1 cellular context compared by ENCODE assay signal in the genomic region with DNA sequence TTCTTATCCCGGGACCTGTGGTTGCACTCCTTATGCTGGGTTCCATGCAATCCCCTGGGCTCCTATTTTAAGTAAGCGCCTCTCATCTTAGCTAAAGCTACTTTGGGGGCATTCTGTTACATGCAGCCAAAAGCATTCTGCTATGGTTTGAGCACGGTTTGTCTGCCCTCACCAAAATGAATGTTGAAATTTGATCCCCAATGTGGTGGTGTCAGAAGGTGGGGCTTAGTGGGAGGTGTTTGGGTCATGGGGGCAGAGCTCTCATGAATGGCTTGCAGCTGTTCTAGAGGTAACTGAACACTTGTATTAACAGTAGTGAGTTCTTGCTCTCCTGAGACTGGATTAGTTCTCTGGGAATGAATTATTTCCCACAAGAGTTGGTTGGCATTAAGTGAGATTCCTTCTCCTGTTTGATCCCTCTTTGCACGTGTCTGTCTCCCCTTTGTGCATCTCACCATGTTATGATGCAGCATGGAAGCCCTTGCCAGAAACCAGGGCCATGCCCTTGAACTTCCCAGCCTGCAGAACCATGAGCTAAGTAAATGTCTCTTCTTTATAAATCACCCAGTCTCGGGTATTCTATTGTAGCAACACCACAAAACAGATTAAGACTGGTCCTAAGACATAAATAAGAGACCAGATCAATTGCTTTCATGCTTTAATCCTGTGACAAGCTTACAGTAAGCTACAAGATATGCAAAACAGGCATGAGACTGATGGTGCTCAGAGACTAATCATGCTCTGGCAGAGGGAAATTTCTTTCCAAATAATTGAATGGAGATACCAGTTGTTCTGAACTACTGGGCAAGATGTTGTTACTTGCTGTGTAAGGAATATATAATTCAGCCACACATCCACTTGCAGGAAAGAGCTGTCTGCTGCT.
TF ChIP-seq lines count a peak whose summit lies in the region.

No MANE protein-coding gene starts in this region.

TF ChIP-seq in K562, 482 proteins besides CTCF, POLR2A, EP300 and RAD21 (continued from another document):
- TF ChIP-seq, protein P1, sequence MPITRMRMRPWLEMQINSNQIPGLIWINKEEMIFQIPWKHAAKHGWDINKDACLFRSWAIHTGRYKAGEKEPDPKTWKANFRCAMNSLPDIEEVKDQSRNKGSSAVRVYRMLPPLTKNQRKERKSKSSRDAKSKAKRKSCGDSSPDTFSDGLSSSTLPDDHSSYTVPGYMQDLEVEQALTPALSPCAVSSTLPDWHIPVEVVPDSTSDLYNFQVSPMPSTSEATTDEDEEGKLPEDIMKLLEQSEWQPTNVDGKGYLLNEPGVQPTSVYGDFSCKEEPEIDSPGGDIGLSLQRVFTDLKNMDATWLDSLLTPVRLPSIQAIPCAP (CRISPR knock-in tag; IDR thresholded peaks at IDR 0.05; ENCODE audit: borderline replicate concordance) = no peak
- no peak for TF ChIP-seq NCOR1 (IDR thresholded peaks at IDR 0.05)
- TF ChIP-seq, protein P2, sequence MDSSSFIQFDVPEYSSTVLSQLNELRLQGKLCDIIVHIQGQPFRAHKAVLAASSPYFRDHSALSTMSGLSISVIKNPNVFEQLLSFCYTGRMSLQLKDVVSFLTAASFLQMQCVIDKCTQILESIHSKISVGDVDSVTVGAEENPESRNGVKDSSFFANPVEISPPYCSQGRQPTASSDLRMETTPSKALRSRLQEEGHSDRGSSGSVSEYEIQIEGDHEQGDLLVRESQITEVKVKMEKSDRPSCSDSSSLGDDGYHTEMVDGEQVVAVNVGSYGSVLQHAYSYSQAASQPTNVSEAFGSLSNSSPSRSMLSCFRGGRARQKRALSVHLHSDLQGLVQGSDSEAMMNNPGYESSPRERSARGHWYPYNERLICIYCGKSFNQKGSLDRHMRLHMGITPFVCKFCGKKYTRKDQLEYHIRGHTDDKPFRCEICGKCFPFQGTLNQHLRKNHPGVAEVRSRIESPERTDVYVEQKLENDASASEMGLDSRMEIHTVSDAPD (CRISPR knock-in tag; IDR thresholded peaks at IDR 0.05) = no peak
- TF ChIP-seq HDAC3 (IDR thresholded peaks at IDR 0.05; ENCODE audit: borderline replicate concordance, partially characterized antibody) = no peak
- TF ChIP-seq C11orf30 (IDR thresholded peaks at IDR 0.05; ENCODE audit: low read depth) = no peak
- TF ChIP-seq, protein P3, sequence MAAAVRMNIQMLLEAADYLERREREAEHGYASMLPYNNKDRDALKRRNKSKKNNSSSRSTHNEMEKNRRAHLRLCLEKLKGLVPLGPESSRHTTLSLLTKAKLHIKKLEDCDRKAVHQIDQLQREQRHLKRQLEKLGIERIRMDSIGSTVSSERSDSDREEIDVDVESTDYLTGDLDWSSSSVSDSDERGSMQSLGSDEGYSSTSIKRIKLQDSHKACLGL (CRISPR knock-in tag; IDR thresholded peaks at IDR 0.05; ENCODE audit: borderline replicate concordance, poor library complexity, severe bottlenecking) = no peak
- TF ChIP-seq, protein P4, sequence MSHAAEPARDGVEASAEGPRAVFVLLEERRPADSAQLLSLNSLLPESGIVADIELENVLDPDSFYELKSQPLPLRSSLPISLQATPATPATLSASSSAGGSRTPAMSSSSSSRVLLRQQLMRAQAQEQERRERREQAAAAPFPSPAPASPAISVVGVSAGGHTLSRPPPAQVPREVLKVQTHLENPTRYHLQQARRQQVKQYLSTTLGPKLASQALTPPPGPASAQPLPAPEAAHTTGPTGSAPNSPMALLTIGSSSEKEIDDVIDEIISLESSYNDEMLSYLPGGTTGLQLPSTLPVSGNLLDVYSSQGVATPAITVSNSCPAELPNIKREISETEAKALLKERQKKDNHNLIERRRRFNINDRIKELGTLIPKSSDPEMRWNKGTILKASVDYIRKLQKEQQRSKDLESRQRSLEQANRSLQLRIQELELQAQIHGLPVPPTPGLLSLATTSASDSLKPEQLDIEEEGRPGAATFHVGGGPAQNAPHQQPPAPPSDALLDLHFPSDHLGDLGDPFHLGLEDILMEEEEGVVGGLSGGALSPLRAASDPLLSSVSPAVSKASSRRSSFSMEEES (CRISPR knock-in tag; IDR thresholded peaks at IDR 0.05) = no peak
- no peak for TF ChIP-seq ATF7 (IDR thresholded peaks at IDR 0.05)
